Comparison of ENCODE assay signal across 20 cellular contexts in genomic region chr4:4969298-4969697, GRCh38. TPM values are rescaled to one million over a fixed set of nuclear protein-coding genes. Genes with fewer than 3 reads are reported as not detected.
DNase-seq lines count a peak whose midpoint lies in the region; ATAC-seq and TF ChIP-seq lines count a peak whose summit lies in the region.
"Had no signal": no experiment of that assay in that cellular context is flagged by ENCODE, and none has a peak within 500 bp of the region (broad histone marks: within the 10 kb centered on the region; RNA-seq: fewer than 3 reads in every experiment).

No MANE protein-coding gene starts in this region.

- peaks cover 0 to 4% (median 0%) of the 10 kb centered on the region in 9 donors for H3K27me3 ChIP-seq in heart left ventricle
- no peaks in the 10 kb centered on the region for H3K27me3 ChIP-seq in stomach
- no peaks in the 10 kb centered on the region for H3K27me3 ChIP-seq in neural progenitor cell
- H3K27me3 ChIP-seq: ovary had no signal

- no peaks in the 10 kb centered on the region for H3F3A ChIP-seq in neural progenitor cell (ENCODE audit: low read depth)

- TF ChIP-seq CTCF in heart left ventricle (IDR thresholded peaks at IDR 0.05), result no peak
- no peak for TF ChIP-seq CTCF in stomach (IDR thresholded peaks at IDR 0.05)
- no peak for TF ChIP-seq CTCF in neural progenitor cell (IDR thresholded peaks at IDR 0.05)

- H3K36me3 Mint-ChIP-seq in neural progenitor cell, result no peaks in the 10 kb centered on the region
- H3K36me3 Mint-ChIP-seq: CD4-positive, CD25-positive, alpha-beta regulatory T cell had no signal

- peaks cover 0 to 6% (median under 1%) of the 10 kb centered on the region in 12 donors for H3K9me3 ChIP-seq in heart left ventricle
- H3K9me3 ChIP-seq in stomach, result peaks cover 0 to 6% (median 1%) of the 10 kb centered on the region in 4 donors
- H3K9me3 ChIP-seq in neural progenitor cell (ENCODE audit: low read depth), result peaks cover 2% of the 10 kb centered on the region
- H3K9me3 ChIP-seq: ovary had no signal

- H3K27ac ChIP-seq in heart left ventricle, result no peak overlapping the region
- H3K27ac ChIP-seq in stomach, result no peak overlapping the region
- no peak overlapping the region for H3K27ac ChIP-seq in neural progenitor cell
- H3K27ac ChIP-seq: ovary had no signal

- H3K27me3 Mint-ChIP-seq in neural progenitor cell (ENCODE audit: insufficient read depth, low read depth), result peaks cover 6% of the 10 kb centered on the region
- H3K27me3 Mint-ChIP-seq: activated CD4-positive, alpha-beta T cell treated with anti-CD3 and anti-CD28 coated beads, Interleukin-2, amount 10 ng/mL, durations not matched to agents 24 days and 14 days had no signal

- H3K36me3 ChIP-seq in heart left ventricle (no peaks in the 10 kb centered on the region), stomach (no peaks in the 10 kb centered on the region), neural progenitor cell (no peaks in the 10 kb centered on the region)
- H3K36me3 ChIP-seq: ovary had no signal

- no peak for TF ChIP-seq EP300 in stomach (IDR thresholded peaks at IDR 0.05)

- H3K4me3 ChIP-seq in heart left ventricle (no peak overlapping the region), stomach (no peak overlapping the region), neural progenitor cell (no peak overlapping the region)
- H3K4me3 ChIP-seq: lung, ovary had no signal

- H2AFZ ChIP-seq in neural progenitor cell (replicated peaks), result no peak overlapping the region

- WGBS in heart left ventricle, 4 donors, result 76 to 87% (median 83%) methylated on average over 8 of the region's 8 CpGs
- WGBS in stomach, 5 donors, result 73 to 85% (median 80%) methylated on average over 6 to 8 of the region's 8 CpGs

- no peaks in the 10 kb centered on the region for H4K20me1 ChIP-seq in neural progenitor cell (ENCODE audit: low read depth)

- ATAC-seq in heart left ventricle (peak in 3 of 4 donors; percentile 44 to 80 (median 63)), GM18502 (IDR thresholded peaks at IDR 0.05; ENCODE audit: poor library complexity, unreplicated experiment) (no peak), HG02884 (IDR thresholded peaks at IDR 0.05; ENCODE audit: unreplicated experiment) (no peak)
- ATAC-seq: Panc1 had no signal

- DNase-seq in ELR (ENCODE audit: low read depth), result peak; percentile 53
- DNase-seq in SW480 (ENCODE audit: low spot score), result peak; percentile 6
- peak in 1 of 5 donors; percentile 51 for DNase-seq in heart left ventricle
- peak; percentile 42 for DNase-seq in stomach
- DNase-seq in neural progenitor cell (ENCODE audit: low spot score), result no peak
- no peak for DNase-seq in NCI-H2196 (lab: John Stamatoyannopoulos, UW; ENCODE audit: unreplicated experiment)
- DNase-seq: CD4-positive, CD25-positive, alpha-beta regulatory T cell; effector memory CD4-positive, alpha-beta T cell; GDM1; hypothalamus; NCI-H1436 treated with DMSO at 0.1 percent for 48 hours; NCI-H510A treated with DMSO at 0.1 percent for 48 hours; ovary; stimulated activated CD8-positive, alpha-beta memory T cell treated with anti-CD3 and anti-CD28 coated beads, Interleukin-4, amount 100 ng/mL, for 48 hours; T-helper 2 cell had no signal

- H3K4me1 ChIP-seq in heart left ventricle (no peaks in the 10 kb centered on the region), stomach (no peaks in the 10 kb centered on the region), neural progenitor cell (no peaks in the 10 kb centered on the region)

- TF ChIP-seq POLR2A in heart left ventricle (IDR thresholded peaks at IDR 0.05) (no peak), stomach (IDR thresholded peaks at IDR 0.05) (no peak)

- no peak overlapping the region for H3K9ac ChIP-seq in neural progenitor cell

- no peak overlapping the region for H3K27ac Mint-ChIP-seq in neural progenitor cell
- H3K27ac Mint-ChIP-seq: activated CD4-positive, alpha-beta T cell treated with anti-CD3 and anti-CD28 coated beads, Interleukin-2, amount 10 ng/mL, durations not matched to agents 24 days and 14 days; CD4-positive, CD25-positive, alpha-beta regulatory T cell had no signal

- H3K9me3 Mint-ChIP-seq in neural progenitor cell, result peaks cover 7% of the 10 kb centered on the region

- no peaks in the 10 kb centered on the region for H3K79me2 ChIP-seq in neural progenitor cell (ENCODE audit: low read depth)

- H3K4me2 ChIP-seq in neural progenitor cell, result no peak overlapping the region

- H3K4me3 Mint-ChIP-seq in neural progenitor cell, result no peak overlapping the region
- H3K4me3 Mint-ChIP-seq: activated CD4-positive, alpha-beta T cell treated with anti-CD3 and anti-CD28 coated beads, Interleukin-2, amount 10 ng/mL, durations not matched to agents 24 days and 14 days; CD4-positive, CD25-positive, alpha-beta regulatory T cell had no signal

- intact Hi-C loops in heart left ventricle (cut with DNase I), result no loop called here
- intact Hi-C loops in stomach (cut with DNase I; ENCODE audit: low total_unique reads), result no loop called here

- no peaks in the 10 kb centered on the region for H3K4me1 Mint-ChIP-seq in neural progenitor cell
- H3K4me1 Mint-ChIP-seq: activated CD4-positive, alpha-beta T cell treated with anti-CD3 and anti-CD28 coated beads, Interleukin-2, amount 10 ng/mL, durations not matched to agents 24 days and 14 days; CD4-positive, CD25-positive, alpha-beta regulatory T cell had no signal

RNA-seq across cellular contexts. Expression of gene CYTL1, which starts 50.0 kb away (rescaled TPM):
- total RNA-seq in heart left ventricle (1 to 10 TPM in 1 of 9 donors, under 1 TPM in 2, not detected in 6; 0.78 to 2.5 (median 0.93) TPM), stomach (1 to 10 TPM in 2 of 5 donors, not detected in 3; 1.3 to 5.1 TPM), neural progenitor cell (ENCODE audit: low replicate concordance) (1.1 and 3.1 TPM in 2 replicates)
- polyA plus RNA-seq in heart left ventricle (not detected), stomach (1 to 10 TPM in 2 of 3 donors, under 1 TPM in 1; 0.95 to 1.7 (median 1.4) TPM)
- total RNA-seq: activated CD4-positive, alpha-beta T cell treated with anti-CD3 and anti-CD28 coated beads, Interleukin-2, amount 10 ng/mL, durations not matched to agents 24 days and 14 days had no signal
- polyA plus RNA-seq: CD4-positive, CD25-positive, alpha-beta regulatory T cell had no signal

Comparison
In these comparisons a context has a peak if more than half of its experiments do, and no peak if none do; other contexts are left out.
1. DNase-seq: peak in ELR (single experiment), SW480 (single experiment) and stomach (single experiment); none in neural progenitor cell (single experiment) and NCI-H2196 (single experiment).
2. ATAC-seq: peak in heart left ventricle (3 of 4); none in GM18502 (single experiment) and HG02884 (single experiment).